Comparison of ENCODE assay signal across 22 cellular contexts in the genomic region with DNA sequence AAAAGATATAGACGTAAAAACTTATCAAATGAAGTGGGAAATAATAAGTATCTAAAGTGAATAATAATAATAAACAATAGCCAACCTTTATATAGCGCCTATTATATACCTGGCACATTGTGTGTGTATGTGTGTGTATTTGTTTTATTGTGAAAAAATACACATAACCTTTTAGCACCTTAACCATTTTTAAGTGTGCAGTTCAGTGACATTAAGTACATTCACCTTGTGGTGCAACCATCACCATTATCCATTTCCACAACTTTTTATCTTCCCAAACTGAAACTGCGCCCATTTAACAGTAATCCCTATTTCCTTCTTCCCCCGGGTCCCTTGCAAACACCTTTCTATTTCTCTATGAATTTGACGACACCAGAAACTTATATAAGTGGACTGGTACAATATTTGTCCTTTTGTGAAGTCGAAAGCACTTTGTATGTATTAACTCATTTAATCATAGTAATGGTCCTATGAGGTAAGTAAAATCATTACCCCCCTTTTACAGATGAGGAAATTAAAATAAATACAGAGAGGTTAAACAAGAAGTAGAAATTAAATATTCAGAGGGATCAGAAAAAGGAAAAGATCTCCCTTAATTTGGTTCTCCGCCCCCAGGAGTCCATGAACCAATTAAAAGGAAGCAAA. TPM values are rescaled to one million over a fixed set of nuclear protein-coding genes. Genes with fewer than 3 reads are reported as not detected.
DNase-seq lines count a peak whose midpoint lies in the region; FAIRE-seq and TF ChIP-seq lines count a peak whose summit lies in the region.
"Had no signal": no experiment of that assay in that cellular context is flagged by ENCODE, and none has a peak within 500 bp of the region (broad histone marks: within the 10 kb centered on the region; RNA-seq: fewer than 3 reads in every experiment).

No MANE protein-coding gene starts in this region.

- H3K4me1 Mint-ChIP-seq in neural crest cell: peaks cover 35% of the 10 kb centered on the region

- no peaks in the 10 kb centered on the region for H3F3A ChIP-seq in PC-9 (ENCODE audit: insufficient read depth, low read depth)

- POLR2A ChIA-PET in PC-9 (lab: Charles Lee; ENCODE audit: unreplicated experiment): no interaction called here

- H3K4me2 ChIP-seq in PC-9: peak overlapping the region; percentile 54; the same call in 1 of the 2 replicates

- H3K79me2 ChIP-seq in PC-9 (ENCODE audit: low read depth): no peaks in the 10 kb centered on the region

- 82% methylated on average over 7 of the region's 7 CpGs for WGBS in esophagus muscularis mucosa
- 63 to 70% (median 67%) methylated on average over 7 of the region's 7 CpGs for WGBS in small intestine, 3 donors

- H3K27me3 Mint-ChIP-seq in neural crest cell (ENCODE audit: low read depth): peaks cover 5% of the 10 kb centered on the region

- H3K4me3 ChIP-seq in AG10803 (ENCODE audit: low read length): peak overlapping the region; percentile 14; the same call in 1 of the 2 replicates
- H3K4me3 ChIP-seq in PC-9: no peak overlapping the region
- H3K4me3 ChIP-seq in esophagus muscularis mucosa: peak overlapping the region; percentile 28 to 46 (median 31)
- H3K4me3 ChIP-seq in small intestine (ENCODE audit: low read depth in 1 of 2, low read length in 2 of 2): no peak overlapping the region
- H3K4me3 ChIP-seq: MG63 had no signal

- TF ChIP-seq EP300 in esophagus muscularis mucosa (IDR thresholded peaks at IDR 0.05): no peak

- no peaks in the 10 kb centered on the region for H3K9me3 Mint-ChIP-seq in neural crest cell
- H3K9me3 Mint-ChIP-seq: T-helper 2 cell treated with Interferon-gamma antibody and Interleukin-4, amounts not matched to agents 5 μg/mL and 100 μg/mL, for 36 hours had no signal

- H3K4me3 Mint-ChIP-seq in neural crest cell: peak overlapping the region; percentile 48
- H3K4me3 Mint-ChIP-seq: T-helper 2 cell treated with Interferon-gamma antibody and Interleukin-4, amounts not matched to agents 5 μg/mL and 100 μg/mL, for 36 hours had no signal

- DNase-seq in AG10803 (ENCODE audit: low read depth): no peak
- no peak for DNase-seq in PC-9
- DNase-seq in esophagus muscularis mucosa (ENCODE audit: extremely low spot score): no peak
- no peak for DNase-seq in neural crest cell (ENCODE audit: low read depth, low spot score)
- DNase-seq in NCI-H2107 treated with DMSO at 0.1 percent for 48 hours (lab: John Stamatoyannopoulos, UW; ENCODE audit: unreplicated experiment): no peak
- DNase-seq in GM10266 (ENCODE audit: extremely low spot score): no peak
- DNase-seq in small intestine: no peak
- DNase-seq in effector CD8-positive, alpha-beta T cell (lab: John Stamatoyannopoulos, UW): no peak
- DNase-seq: activated CD4-positive, alpha-beta T cell treated with anti-CD3 and anti-CD28 coated beads for 1 hour; activated naive CD4-positive, alpha-beta T cell treated with Interleukin-2 at 50 U/mL for 16 hours; NCI-H526 treated with DMSO at 0.1 percent for 48 hours; stimulated activated CD4-positive, alpha-beta T cell treated with anti-CD3 and anti-CD28 coated beads, Interleukin-2, amount 100 ng/mL, for 48 hours; upper lobe of right lung had no signal

- no peaks in the 10 kb centered on the region for H3K9me2 ChIP-seq in PC-9 (ENCODE audit: insufficient read depth)

- H4K20me1 ChIP-seq in PC-9 (ENCODE audit: insufficient read depth): no peaks in the 10 kb centered on the region

- no peak overlapping the region for H2AFZ ChIP-seq in PC-9

- H3K36me3 ChIP-seq in PC-9 (ENCODE audit: low read depth): no peaks in the 10 kb centered on the region
- no peaks in the 10 kb centered on the region for H3K36me3 ChIP-seq in esophagus muscularis mucosa
- H3K36me3 ChIP-seq in small intestine (ENCODE audit: control insufficient read depth in 2 of 2, insufficient read depth in 2 of 2, low read length in 2 of 2): no peaks in the 10 kb centered on the region
- H3K36me3 ChIP-seq: MG63, upper lobe of right lung had no signal

- H3K36me3 Mint-ChIP-seq in neural crest cell (ENCODE audit: low read depth): no peaks in the 10 kb centered on the region

- FAIRE-seq in small intestine (lab: Jason Lieb, UNC): no peak
- FAIRE-seq: bronchial epithelial cell, D721Med, frontal cortex, GM18507, kidney, RCC 7860 had no signal

- intact Hi-C loops in PC-9 (cut with micrococcal nuclease; ENCODE audit: unreplicated experiment) (no loop called here), esophagus muscularis mucosa (cut with DNase I) (no loop called here)

- CTCF ChIA-PET in PC-9 (lab: Charles Lee): no interaction called here

- H3K27me3 ChIP-seq in PC-9 (ENCODE audit: insufficient read depth, low read depth) (peaks cover 4% of the 10 kb centered on the region; the same call in 1 of the 2 replicates), esophagus muscularis mucosa (no peaks in the 10 kb centered on the region), small intestine (ENCODE audit: control insufficient read depth in 2 of 2, insufficient read depth in 2 of 2, low read length in 2 of 2) (peaks cover 0 to 7% of the 10 kb centered on the region in 2 donors)
- H3K27me3 ChIP-seq: MG63 had no signal

- no peaks in the 10 kb centered on the region for H3K4me1 ChIP-seq in PC-9 (replicated peaks; ENCODE audit: insufficient read depth)
- peaks cover 24 to 44% (median 41%) of the 10 kb centered on the region in 4 donors for H3K4me1 ChIP-seq in esophagus muscularis mucosa
- H3K4me1 ChIP-seq in small intestine (ENCODE audit: control insufficient read depth in 2 of 2, insufficient read depth in 1 of 2, low read depth in 1 of 2, low read length in 1 of 2): no peaks in the 10 kb centered on the region

- H3K27ac Mint-ChIP-seq in neural crest cell (ENCODE audit: unreplicated experiment): no peak overlapping the region
- H3K27ac Mint-ChIP-seq: T-helper 2 cell treated with Interferon-gamma antibody and Interleukin-4, amounts not matched to agents 5 μg/mL and 100 μg/mL, for 36 hours had no signal

- no TSS peak for BruUV-seq in PC-9 (replicated peaks; lab: Mats Ljungman, UMichigan)

- H3K27ac ChIP-seq in PC-9: no peak overlapping the region
- H3K27ac ChIP-seq in esophagus muscularis mucosa (replicated peaks in 1 of 4): peak overlapping the region in 1 of 4 donors; percentile 78
- no peak overlapping the region for H3K27ac ChIP-seq in small intestine (ENCODE audit: low read depth in 1 of 2, low read length in 1 of 2)
- H3K27ac ChIP-seq: upper lobe of right lung had no signal

- H3K9me3 ChIP-seq in PC-9 (ENCODE audit: insufficient read depth, low read depth) (no peaks in the 10 kb centered on the region), esophagus muscularis mucosa (no peaks in the 10 kb centered on the region), small intestine (ENCODE audit: control insufficient read depth, low read depth) (no peaks in the 10 kb centered on the region)
- H3K9me3 ChIP-seq: MG63, upper lobe of right lung had no signal

- TF ChIP-seq CTCF in AG10803 (conservative IDR thresholded peaks at IDR 0.05; ENCODE audit: low read length) (no peak), PC-9 (conservative IDR thresholded peaks at IDR 0.05) (no peak), esophagus muscularis mucosa (IDR thresholded peaks at IDR 0.05) (no peak), neural crest cell (conservative IDR thresholded peaks at IDR 0.05) (no peak), GM10266 (IDR thresholded peaks at IDR 0.05; ENCODE audit: control insufficient read depth, insufficient read depth, low read depth, missing control alignments) (no peak)

- no peak for TF ChIP-seq POLR2A in esophagus muscularis mucosa (IDR thresholded peaks at IDR 0.05; ENCODE audit: low read depth)

RNA-seq across cellular contexts. Expression of gene GJD2, which starts 33.5 kb away (rescaled TPM):
- not detected in 2 replicates for total RNA-seq in PC-9 (2021)
- not detected for total RNA-seq in esophagus muscularis mucosa
- total RNA-seq in neural crest cell: 0.07 TPM in 1 of 2 replicates, not detected in the other
- under 1 TPM in 1 of 3 donors, not detected in 2; 0.04 TPM for polyA plus RNA-seq in small intestine
- total RNA-seq: bronchial epithelial cell, HT-29, kidney, upper lobe of right lung had no signal

Comparison
In these comparisons a context has a peak if more than half of its experiments do, and no peak if none do; other contexts are left out.
1. H3K4me3 ChIP-seq: peak in AG10803 (single experiment) and esophagus muscularis mucosa (4 of 4); none in PC-9 (single experiment) and small intestine (0 of 2).